In the genomic region with DNA sequence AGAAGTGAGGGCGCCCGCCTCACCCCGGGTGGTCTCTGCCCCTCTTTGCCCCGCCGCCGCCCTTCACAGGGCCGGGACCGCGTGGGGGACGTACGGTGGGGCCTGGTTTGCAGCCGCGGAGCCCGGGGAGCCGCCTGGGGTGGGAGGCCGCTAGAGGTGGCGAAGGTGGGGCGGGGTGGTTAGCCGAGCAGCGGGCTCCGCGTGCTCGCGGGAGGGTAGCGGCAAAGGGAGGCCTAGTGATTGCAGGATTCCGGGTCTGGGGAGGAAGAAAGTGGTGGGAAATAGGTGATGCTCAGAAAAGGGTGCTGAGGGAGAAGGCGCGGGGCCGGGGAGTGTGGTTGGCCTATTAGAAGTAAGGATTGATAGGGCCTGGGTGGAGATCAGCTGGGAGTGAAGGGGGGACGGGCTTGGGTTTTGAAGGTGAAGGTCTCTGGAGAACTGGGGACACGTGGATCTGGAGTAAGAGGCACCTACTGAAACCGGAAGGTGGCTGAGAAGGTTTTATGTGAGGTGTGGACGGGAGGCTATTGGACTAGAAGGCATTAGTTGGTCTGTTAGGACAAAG, we compare ENCODE assay signal across 8 cellular contexts. TPM values are rescaled to one million over a fixed set of nuclear protein-coding genes. Genes with fewer than 3 reads are reported as not detected.
DNase-seq lines count a peak whose midpoint lies in the region; ATAC-seq and TF ChIP-seq lines count a peak whose summit lies in the region.

No MANE protein-coding gene starts in this region.

- TF ChIP-seq CTCF in esophagus muscularis mucosa (IDR thresholded peaks at IDR 0.05) (no peak), neutrophil (IDR thresholded peaks at IDR 0.05) (no peak), thoracic aorta (IDR thresholded peaks at IDR 0.05) (no peak)

- H3K27me3 ChIP-seq in esophagus muscularis mucosa, result no peaks in the 10 kb centered on the region
- no peaks in the 10 kb centered on the region for H3K27me3 ChIP-seq in neutrophil
- H3K27me3 ChIP-seq in thoracic aorta (replicated peaks; ENCODE audit: insufficient read depth), result no peaks in the 10 kb centered on the region

- no peak for TF ChIP-seq POLR2A in esophagus muscularis mucosa (IDR thresholded peaks at IDR 0.05; ENCODE audit: low read depth)

- H3K4me3 ChIP-seq in esophagus muscularis mucosa, result peak overlapping the region; percentile 82 to 99 (median 94)
- H3K4me3 ChIP-seq in neutrophil (ENCODE audit: low read depth in 1 of 2, low read length in 1 of 2), result peak overlapping the region; percentile 95
- peak overlapping the region; percentile 92 for H3K4me3 ChIP-seq in thoracic aorta

- peak; percentile 61 for DNase-seq in NCI-H82 (lab: John Stamatoyannopoulos, UW)
- no peak for DNase-seq in NCI-H82 treated with DMSO at 0.1 percent for 48 hours (lab: John Stamatoyannopoulos, UW; ENCODE audit: unreplicated experiment)
- DNase-seq in NCI-H69 (lab: John Stamatoyannopoulos, UW), result peak; percentile 80
- DNase-seq in activated T-cell treated with anti-CD3 and anti-CD28 coated beads for 24 hours (ENCODE audit: low read depth), result peak; percentile 28
- no peak for DNase-seq in esophagus muscularis mucosa (ENCODE audit: extremely low spot score)
- DNase-seq in thoracic aorta (ENCODE audit: low spot score), result peak; percentile 4

- H3K36me3 ChIP-seq in esophagus muscularis mucosa (no peaks in the 10 kb centered on the region), neutrophil (no peaks in the 10 kb centered on the region), thoracic aorta (no peaks in the 10 kb centered on the region)

- ATAC-seq in HG02973 (IDR thresholded peaks at IDR 0.05; ENCODE audit: unreplicated experiment) (peak; percentile 17), thoracic aorta (ENCODE audit: insufficient number of reproducible peaks, low FRiP score, low read depth) (peak; percentile 5)

- H3K4me1 ChIP-seq in esophagus muscularis mucosa, result peaks cover 16 to 41% (median 28%) of the 10 kb centered on the region in 4 donors
- peaks cover 65% of the 10 kb centered on the region in 2 experiments for H3K4me1 ChIP-seq in neutrophil (ENCODE audit: control insufficient read depth in 1 of 2, insufficient read depth in 1 of 2, low read depth in 1 of 2, low read length in 1 of 2)
- peaks cover 10 to 16% of the 10 kb centered on the region in 2 donors for H3K4me1 ChIP-seq in thoracic aorta (ENCODE audit: control insufficient read depth in 1 of 2, low read depth in 2 of 2)

- intact Hi-C loops in esophagus muscularis mucosa (cut with DNase I), result no loop called here

- H3K27ac ChIP-seq in esophagus muscularis mucosa (replicated peaks in 1 of 4), result peak overlapping the region; percentile 89 to 95 (median 90)
- peak overlapping the region; percentile 98 for H3K27ac ChIP-seq in neutrophil
- peak overlapping the region; percentile 59 to 65 for H3K27ac ChIP-seq in thoracic aorta

- TF ChIP-seq EP300 in esophagus muscularis mucosa (IDR thresholded peaks at IDR 0.05), result no peak

- H3K9me3 ChIP-seq in esophagus muscularis mucosa (no peaks in the 10 kb centered on the region), neutrophil (no peaks in the 10 kb centered on the region), thoracic aorta (no peaks in the 10 kb centered on the region)

- WGBS in esophagus muscularis mucosa, result 3% methylated on average over 26 of the region's 33 CpGs

RNA-seq across cellular contexts. Expression of a gene that starts 0.6 kb away (rescaled TPM):
- total RNA-seq in esophagus muscularis mucosa (10 to 100 TPM; 29.3 to 50.3 (median 35.0) TPM), thoracic aorta (10 to 100 TPM; 25.5 to 55.7 TPM)

Comparison
In these comparisons a context has a peak if more than half of its experiments do, and no peak if none do; other contexts are left out.
1. DNase-seq: peak in NCI-H82 (single experiment), NCI-H69 (single experiment), activated T-cell treated with anti-CD3 and anti-CD28 coated beads for 24 hours (single experiment) and thoracic aorta (single experiment); none in NCI-H82 treated with DMSO at 0.1 percent for 48 hours (single experiment) and esophagus muscularis mucosa (single experiment).
2. Peak in every context shown above with its lines, with median percentiles within 50 percentile points of each other: H3K27ac ChIP-seq and H3K4me3 ChIP-seq.